8 cellular contexts compared by ENCODE assay signal in the genomic region with DNA sequence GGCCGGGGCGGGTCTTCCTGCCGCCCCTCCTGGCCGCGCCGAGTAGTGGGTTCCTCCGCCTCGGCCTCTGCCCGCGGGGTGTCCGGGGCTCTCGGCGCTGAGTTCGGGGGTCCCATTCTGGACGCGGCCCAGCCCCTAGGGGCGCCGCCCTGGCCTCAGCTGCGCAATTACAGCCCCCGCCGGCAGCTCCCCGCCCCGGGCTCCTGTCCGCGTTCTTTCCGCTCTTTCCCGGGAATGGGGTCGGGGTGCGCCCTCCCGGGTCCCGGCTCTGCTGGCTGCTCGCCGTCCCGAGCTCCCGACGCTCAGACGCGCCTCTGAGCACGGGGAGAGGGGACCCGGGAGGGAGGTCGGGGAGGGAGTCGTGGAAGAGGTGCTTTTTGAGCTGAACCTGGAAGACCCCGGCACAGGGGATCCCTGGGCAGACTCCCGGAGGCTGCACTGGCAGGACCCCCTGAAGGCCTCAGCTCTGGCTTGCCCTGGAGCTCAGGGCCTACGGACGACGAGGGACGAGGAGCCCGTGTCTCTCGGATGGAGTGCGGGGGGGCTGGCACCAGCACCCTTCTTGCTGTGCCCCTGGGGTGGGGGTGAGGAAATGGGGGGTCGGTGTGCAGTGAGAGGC. TPM values are rescaled to one million over a fixed set of nuclear protein-coding genes. Genes with fewer than 3 reads are reported as not detected.
DNase-seq lines count a peak whose midpoint lies in the region; ATAC-seq, FAIRE-seq and TF ChIP-seq lines count a peak whose summit lies in the region.

No MANE protein-coding gene starts in this region.

- ATAC-seq in activated CD8-positive, alpha-beta memory T cell treated with anti-CD3 and anti-CD28 coated beads, Interleukin-2, amount 10 ng/mL, durations not matched to agents 7 days and 5 days, result peak; percentile 7
- ATAC-seq in PC-3, result no peak
- no peak for ATAC-seq in gastrocnemius medialis

- peaks cover 35% of the 10 kb centered on the region for H4K20me1 ChIP-seq in PC-3 (ENCODE audit: low read length)

- H3K27me3 ChIP-seq in PC-3 (ENCODE audit: low read length), result no peaks in the 10 kb centered on the region
- peaks cover 0 to 5% (median 0%) of the 10 kb centered on the region in 3 donors for H3K27me3 ChIP-seq in gastrocnemius medialis

- FAIRE-seq in frontal cortex (lab: Jason Lieb, UNC), result no peak

- H3K4me1 ChIP-seq in PC-3 (ENCODE audit: insufficient read depth, low read length) (peaks cover 46% of the 10 kb centered on the region), gastrocnemius medialis (peaks cover 32 to 41% of the 10 kb centered on the region in 2 donors)

- H3K9me3 Mint-ChIP-seq in activated CD8-positive, alpha-beta memory T cell treated with anti-CD3 and anti-CD28 coated beads, Interleukin-2, amount 10 ng/mL, durations not matched to agents 7 days and 5 days (ENCODE audit: low read depth), result no peaks in the 10 kb centered on the region

- H3K36me3 ChIP-seq in PC-3 (ENCODE audit: low read depth, low read length) (peaks cover 31% of the 10 kb centered on the region), gastrocnemius medialis (peaks cover 0 to 20% of the 10 kb centered on the region in 2 donors)

- H3K9me3 ChIP-seq in PC-3 (ENCODE audit: low read length) (no peaks in the 10 kb centered on the region), gastrocnemius medialis (no peaks in the 10 kb centered on the region)

- BruUV-seq in PC-3 (replicated peaks; lab: Mats Ljungman, UMichigan), result no TSS peak

- H3K9ac ChIP-seq in PC-3 (ENCODE audit: low read length), result peak overlapping the region; percentile 97

- no peaks in the 10 kb centered on the region for H3K27me3 Mint-ChIP-seq in activated CD8-positive, alpha-beta memory T cell treated with anti-CD3 and anti-CD28 coated beads, Interleukin-2, amount 10 ng/mL, durations not matched to agents 7 days and 5 days

- intact Hi-C loops in PC-3 (cut with micrococcal nuclease), result loop anchor here (5.0 kb wide), 1 partner anchor 209 kb away; no protein-coding TSS in a partner anchor
- intact Hi-C loops in gastrocnemius medialis (cut with DNase I; ENCODE audit: low total_unique reads), result loop anchor here (2.0 to 5.0 kb wide), 2 partner anchors 22 to 69 kb away; a partner anchor contains a TSS

- H2AFZ ChIP-seq in PC-3 (ENCODE audit: low read length), result no peak overlapping the region

- peaks cover 24% of the 10 kb centered on the region for H3K4me1 Mint-ChIP-seq in activated CD8-positive, alpha-beta memory T cell treated with anti-CD3 and anti-CD28 coated beads, Interleukin-2, amount 10 ng/mL, durations not matched to agents 7 days and 5 days

- no peak for TF ChIP-seq CTCF in PC-3 (conservative IDR thresholded peaks at IDR 0.05; ENCODE audit: low read depth, low read length)
- no peak for TF ChIP-seq CTCF in fibroblast of pulmonary artery (IDR thresholded peaks at IDR 0.05; ENCODE audit: low read length, missing control alignments)
- peak in 2 of 5 experiments; percentile 21 to 23 for TF ChIP-seq CTCF in gastrocnemius medialis (IDR thresholded peaks at IDR 0.05 in 4 of 5, conservative IDR thresholded peaks at IDR 0.05 in 1 of 5)

- peak overlapping the region; percentile 100 for H3K4me3 ChIP-seq in PC-3 (ENCODE audit: low read length)
- H3K4me3 ChIP-seq in fibroblast of pulmonary artery (replicated peaks; ENCODE audit: low read depth, low read length), result peak overlapping the region; percentile 92
- peak overlapping the region; percentile 83 to 97 (median 87) for H3K4me3 ChIP-seq in gastrocnemius medialis

- DNase-seq in activated CD8-positive, alpha-beta memory T cell treated with anti-CD3 and anti-CD28 coated beads, Interleukin-2, amount 10 ng/mL, durations not matched to agents 7 days and 5 days, result no peak
- DNase-seq in activated CD8-positive, alpha-beta memory T cell treated with anti-CD3 and anti-CD28 coated beads, Interleukin-2, amount 50 U/mL, for 4 hours, result no peak
- DNase-seq in PC-3, result no peak
- no peak for DNase-seq in fibroblast of pulmonary artery (ENCODE audit: low read depth)
- no peak for DNase-seq in gastrocnemius medialis
- no peak for DNase-seq in COLO829 (ENCODE audit: low spot score)
- DNase-seq in NCI-H510A treated with DMSO at 0.1 percent for 48 hours (lab: John Stamatoyannopoulos, UW), result no peak
- DNase-seq in frontal cortex (ENCODE audit: low spot score in 2 of 2), result no peak

- peak overlapping the region; percentile 63 for H3K4me3 Mint-ChIP-seq in activated CD8-positive, alpha-beta memory T cell treated with anti-CD3 and anti-CD28 coated beads, Interleukin-2, amount 10 ng/mL, durations not matched to agents 7 days and 5 days

- H3K36me3 Mint-ChIP-seq in activated CD8-positive, alpha-beta memory T cell treated with anti-CD3 and anti-CD28 coated beads, Interleukin-2, amount 10 ng/mL, durations not matched to agents 7 days and 5 days, result peaks cover 7% of the 10 kb centered on the region

- H3K4me2 ChIP-seq in PC-3 (ENCODE audit: low read length), result peak overlapping the region; percentile 90

- in situ Hi-C loops in gastrocnemius medialis (cut with MboI; ENCODE audit: low sequenced_read_pairs in 4 of 4), result no loop called here

- no peaks in the 10 kb centered on the region for H3K9me2 ChIP-seq in PC-3 (replicated peaks; ENCODE audit: low read length)

- H3K27ac ChIP-seq in PC-3 (ENCODE audit: low read length) (peak overlapping the region; percentile 64), gastrocnemius medialis (peak overlapping the region; percentile 82 to 97 (median 86))

- H3K79me2 ChIP-seq in PC-3 (ENCODE audit: low read length), result peaks cover 70% of the 10 kb centered on the region

- peaks cover 11% of the 10 kb centered on the region for H3F3A ChIP-seq in PC-3 (ENCODE audit: low read length, unreplicated experiment)

- no peak for TF ChIP-seq POLR2A in gastrocnemius medialis (IDR thresholded peaks at IDR 0.05)

- no peak overlapping the region for H3K27ac Mint-ChIP-seq in activated CD8-positive, alpha-beta memory T cell treated with anti-CD3 and anti-CD28 coated beads, Interleukin-2, amount 10 ng/mL, durations not matched to agents 7 days and 5 days

- POLR2A ChIA-PET in PC-3 (lab: Charles Lee; ENCODE audit: unreplicated experiment), result interaction anchor here (0.7 to 1.7 kb wide), 2 partner anchors 9 to 24 kb away, joined by 5 to 14 read pairs; no protein-coding TSS in a partner anchor

- CTCF ChIA-PET in activated CD8-positive, alpha-beta memory T cell treated with anti-CD3 and anti-CD28 coated beads, Interleukin-2, amount 10 ng/mL, durations not matched to agents 7 days and 5 days (lab: Charles Lee), result interaction anchor here (0.8 to 2.6 kb wide), 8 partner anchors 9 to 78 kb away, joined by 3 to 11 read pairs (median 4); a partner anchor contains a TSS
- CTCF ChIA-PET in PC-3 (lab: Charles Lee), result no interaction called here

RNA-seq across cellular contexts. Expression of a gene that starts 0.5 kb away (rescaled TPM):
- 10 to 100 TPM in 1 of 2 experiments, 1 to 10 TPM in 1; 7.8 to 17.8 TPM for total RNA-seq in activated CD8-positive, alpha-beta memory T cell treated with anti-CD3 and anti-CD28 coated beads, Interleukin-2, amount 10 ng/mL, durations not matched to agents 7 days and 5 days
- 121 and 138 TPM in 2 replicates for total RNA-seq in PC-3 (2014; rRNA removed)
- 10 to 100 TPM; 14.4 to 34.8 (median 21.5) TPM for total RNA-seq in gastrocnemius medialis
- total RNA-seq in frontal cortex, result 14.3 TPM

RNA-seq across cellular contexts. Expression of a gene that starts 0.9 kb away (rescaled TPM):
- total RNA-seq in activated CD8-positive, alpha-beta memory T cell treated with anti-CD3 and anti-CD28 coated beads, Interleukin-2, amount 10 ng/mL, durations not matched to agents 7 days and 5 days, result 100 to 1,000 TPM in 1 of 2 experiments, 10 to 100 TPM in 1; 87.6 to 114 TPM
- 661 and 1,148 TPM in 2 replicates for total RNA-seq in PC-3 (2014; rRNA removed)
- total RNA-seq in gastrocnemius medialis, result 10 to 100 TPM; 66.0 to 94.6 (median 81.2) TPM
- total RNA-seq in frontal cortex, result 17.5 TPM

RNA-seq across cellular contexts. Expression of a gene that starts 10.4 kb away (rescaled TPM):
- total RNA-seq in activated CD8-positive, alpha-beta memory T cell treated with anti-CD3 and anti-CD28 coated beads, Interleukin-2, amount 10 ng/mL, durations not matched to agents 7 days and 5 days, result 10 to 100 TPM; 23.1 to 54.9 TPM
- 469 and 490 TPM in 2 replicates for total RNA-seq in PC-3 (2014; rRNA removed)
- 100 to 1,000 TPM in 3 of 4 donors, 10 to 100 TPM in 1; 77.0 to 206 (median 169) TPM for total RNA-seq in gastrocnemius medialis
- total RNA-seq in frontal cortex, result 34.6 TPM

RNA-seq across cellular contexts. Expression of a gene that starts 15.5 kb away (rescaled TPM):
- 10 to 100 TPM; 11.3 to 14.1 TPM for total RNA-seq in activated CD8-positive, alpha-beta memory T cell treated with anti-CD3 and anti-CD28 coated beads, Interleukin-2, amount 10 ng/mL, durations not matched to agents 7 days and 5 days
- 10.6 and 19.8 TPM in 2 replicates for total RNA-seq in PC-3 (2014; rRNA removed)
- total RNA-seq in gastrocnemius medialis, result 1 to 10 TPM; 3.3 to 4.5 (median 4.0) TPM
- 0.82 TPM for total RNA-seq in frontal cortex

RNA-seq across cellular contexts. Expression of a gene that starts 24.5 kb away (rescaled TPM):
- total RNA-seq in activated CD8-positive, alpha-beta memory T cell treated with anti-CD3 and anti-CD28 coated beads, Interleukin-2, amount 10 ng/mL, durations not matched to agents 7 days and 5 days, result 10 to 100 TPM; 64.7 to 70.0 TPM
- total RNA-seq in PC-3 (2014; rRNA removed), result 40.2 and 41.4 TPM in 2 replicates
- 10 to 100 TPM; 58.9 to 93.3 (median 91.7) TPM for total RNA-seq in gastrocnemius medialis
- 5.3 TPM for total RNA-seq in frontal cortex
